Comparison of ENCODE assay signal across 7 cellular contexts in genomic region chr14:30417999-30418398, GRCh38.
"Had no signal": no experiment of that assay in that cellular context is flagged by ENCODE, and none has a peak within 500 bp of the region (broad histone marks: within the 10 kb centered on the region; RNA-seq: fewer than 3 reads in every experiment).

No MANE protein-coding gene starts in this region.

- DNase-seq: IMR-90, KBM-7, KG1 had no signal

- H3K27ac ChIP-seq: HL-60, KMS-11 had no signal

- H3K4me3 ChIP-seq: K562 had no signal

- ATAC-seq: HepG2, K562 had no signal

- H3K4me2 ChIP-seq: KMS-11 had no signal

- H3K9ac ChIP-seq: KMS-11 had no signal

- FAIRE-seq: HepG2, K562 had no signal
